17 cellular contexts compared by ENCODE assay signal in the genomic region with DNA sequence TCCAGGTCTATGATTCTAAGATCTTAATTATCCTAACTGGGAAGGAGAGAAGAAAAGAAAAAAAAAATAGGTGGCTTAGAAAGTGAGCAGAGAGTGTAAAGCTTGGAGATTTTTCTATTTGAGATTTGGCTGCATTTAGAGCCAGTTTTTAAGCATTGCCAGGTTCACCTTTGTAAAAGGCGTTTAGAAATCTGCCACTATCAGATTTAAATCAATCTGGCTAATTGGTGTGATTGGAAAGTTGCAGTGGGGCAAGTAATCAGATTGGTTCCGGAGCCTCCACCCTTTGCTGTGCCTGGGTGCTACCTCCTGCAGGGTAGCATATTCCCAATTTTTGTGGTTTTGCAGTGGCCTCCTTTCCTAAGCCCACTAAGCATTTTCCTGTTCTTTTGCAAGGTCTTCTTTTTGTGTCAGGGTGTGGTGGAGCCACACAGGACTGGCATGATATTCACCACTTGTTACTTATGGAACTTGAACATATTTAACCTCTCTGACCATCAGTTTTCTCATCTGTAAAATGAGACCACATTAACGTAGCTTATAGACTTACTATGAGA.
"Had no signal": no experiment of that assay in that cellular context is flagged by ENCODE, and none has a peak within 500 bp of the region (broad histone marks: within the 10 kb centered on the region; RNA-seq: fewer than 3 reads in every experiment).

No MANE protein-coding gene starts in this region.

- H3K27ac ChIP-seq: spleen, thoracic aorta, uterus had no signal

- ATAC-seq: gastroesophageal sphincter had no signal

- DNase-seq: activated CD4-positive, alpha-beta T cell treated with anti-CD3 and anti-CD28 coated beads, Interleukin-2, amount 10 ng/mL, durations not matched to agents 24 days and 14 days; activated CD4-positive, CD25-positive, alpha-beta regulatory T cell; activated CD8-positive, alpha-beta memory T cell treated with anti-CD3 and anti-CD28 coated beads for 24 hours; activated gamma-delta T cell treated with Interleukin-2 at 50 U/mL for 16 hours; amygdala; body of pancreas; effector memory CD4-positive, alpha-beta T cell; islet precursor cell; mesendoderm; nephron progenitor cell; occipital lobe; right cardiac atrium; spleen; stimulated activated naive CD8-positive, alpha-beta T cell treated with anti-CD3 and anti-CD28 coated beads, Interleukin-15, amount 100 ng/mL, for 72 hours; uterus had no signal

- H3K27me3 ChIP-seq: body of pancreas, gastroesophageal sphincter, spleen, uterus had no signal

- H3K9me3 ChIP-seq: body of pancreas, gastroesophageal sphincter, spleen, thoracic aorta, uterus had no signal

- H3K36me3 ChIP-seq: gastroesophageal sphincter, spleen, thoracic aorta, uterus had no signal

- H3K4me3 ChIP-seq: body of pancreas, gastroesophageal sphincter, spleen, thoracic aorta, uterus had no signal
